In genomic region chr21:37463083-37463780, GRCh38 we compare ENCODE assay signal across 7 cellular contexts.
DNase-seq lines count a peak whose midpoint lies in the region; ATAC-seq and TF ChIP-seq lines count a peak whose summit lies in the region.

No MANE protein-coding gene starts in this region.

- H3F3A ChIP-seq in DOHH2 (ENCODE audit: control insufficient read depth, insufficient read depth) = peaks cover 17% of the 10 kb centered on the region

- no peaks in the 10 kb centered on the region for H3K9me2 ChIP-seq in DOHH2 (replicated peaks; ENCODE audit: control insufficient read depth, low read length)

- intact Hi-C loops in dorsolateral prefrontal cortex (cut with DNase I) = loop anchor here in 1 of 2 donors (5.0 kb wide), 1 partner anchor 96 kb away; the partner anchor contains the start of gene DYRK1A

- peaks cover 57% of the 10 kb centered on the region for H3K4me1 ChIP-seq in DOHH2 (ENCODE audit: control insufficient read depth, low read length)

- H3K79me2 ChIP-seq in DOHH2 (ENCODE audit: control insufficient read depth, low read length) = peaks cover 99% of the 10 kb centered on the region

- H3K27ac ChIP-seq in DOHH2 (ENCODE audit: low read depth, low read length) = no peak overlapping the region
- H3K27ac ChIP-seq in dorsolateral prefrontal cortex = peak overlapping the region in 3 of 59 donors; percentile 6 to 50 (median 8)

- peak; percentile 59 for DNase-seq in RKO (ENCODE audit: low spot score)
- no peak for DNase-seq in dorsolateral prefrontal cortex
- peak; percentile 31 for DNase-seq in myocyte (ENCODE audit: low read depth)
- no peak for DNase-seq in GDM1 (lab: John Stamatoyannopoulos, UW)

- H3K9me3 ChIP-seq in DOHH2 (ENCODE audit: control insufficient read depth, insufficient read depth, low read length) = no peaks in the 10 kb centered on the region

- peak; percentile 75 for TF ChIP-seq CTCF in DOHH2 (IDR thresholded peaks at IDR 0.05; ENCODE audit: low read depth, low read length, poor library complexity, severe bottlenecking)
- peak in 53 of 56 donors; percentile 18 to 67 (median 48) for TF ChIP-seq CTCF in dorsolateral prefrontal cortex (IDR thresholded peaks at IDR 0.05 in 54 of 56, conservative IDR thresholded peaks at IDR 0.05 in 2 of 56; ENCODE audit: low read depth in 1 of 56, partially characterized antibody in 56 of 56)

- ATAC-seq in HG02870 (IDR thresholded peaks at IDR 0.05; ENCODE audit: unreplicated experiment) = peak; percentile 67
- ATAC-seq in GM19467 (IDR thresholded peaks at IDR 0.05; ENCODE audit: unreplicated experiment) = no peak

- no peak overlapping the region for H3K4me2 ChIP-seq in DOHH2 (ENCODE audit: low read length)

- H3K36me3 ChIP-seq in DOHH2 (ENCODE audit: control insufficient read depth, low read length) = peaks cover 28% of the 10 kb centered on the region

- no peaks in the 10 kb centered on the region for H3K27me3 ChIP-seq in DOHH2 (ENCODE audit: control insufficient read depth, low read length)
- no peaks in the 10 kb centered on the region for H3K27me3 ChIP-seq in dorsolateral prefrontal cortex

- peaks cover 20% of the 10 kb centered on the region for H4K20me1 ChIP-seq in DOHH2 (ENCODE audit: control insufficient read depth, insufficient read depth, low read depth, low read length)

- H3K4me3 ChIP-seq in DOHH2 (ENCODE audit: low read length) = no peak overlapping the region
- H3K4me3 ChIP-seq in dorsolateral prefrontal cortex = peak overlapping the region in 19 of 59 donors; percentile 2 to 46 (median 22)

Comparison
In these comparisons a context has a peak if more than half of its experiments do, and no peak if none do; other contexts are left out.
1. DNase-seq: peak in RKO (single experiment) and myocyte (single experiment); none in dorsolateral prefrontal cortex (0 of 10) and GDM1 (single experiment).